ENCODE assay signal across 1 cellular context in genomic region chr2:84817239-84817655, GRCh38.
A peak's percentile ranks its signal among the peaks of the same experiment; 100 is the strongest.
TF ChIP-seq lines count a peak whose summit lies in the region.

No MANE protein-coding gene starts in this region.

TF ChIP-seq in GM12878, 131 proteins besides CTCF, POLR2A, EP300 and RAD21 (continued from another document and continues in another):
- TF ChIP-seq ZBTB33 (IDR thresholded peaks at IDR 0.05) (no peak), TCF3 (IDR thresholded peaks at IDR 0.05; ENCODE audit: borderline replicate concordance, insufficient read depth, low read depth, low read length) (peak; percentile 97), POLR2AphosphoS5 (IDR thresholded peaks at IDR 0.05; ENCODE audit: low read length) (no peak), TCF7 (IDR thresholded peaks at IDR 0.05; ENCODE audit: borderline replicate concordance) (peak; percentile 95), ZNF687 (IDR thresholded peaks at IDR 0.05) (no peak), PRDM15 (CRISPR knock-in tag; IDR thresholded peaks at IDR 0.05) (no peak), E2F8 (IDR thresholded peaks at IDR 0.05; ENCODE audit: low read depth, partially characterized antibody) (no peak), ATF3 (IDR thresholded peaks at IDR 0.05; ENCODE audit: borderline replicate concordance, extremely low read depth, low read depth, low read length) (no peak), NFXL1 (IDR thresholded peaks at IDR 0.05; ENCODE audit: borderline replicate concordance) (no peak), ZBTB4 (CRISPR knock-in tag; IDR thresholded peaks at IDR 0.05) (no peak), FOXK2 (IDR thresholded peaks at IDR 0.05) (no peak), REST (IDR thresholded peaks at IDR 0.05; ENCODE audit: low read depth, low read length) (0 out of 2 replicates have a peak, but pooled peaks have one; percentile 7), MYC (IDR thresholded peaks at IDR 0.05; ENCODE audit: insufficient read depth, insufficient read length, insufficient replicate concordance, low read length, severe bottlenecking) (no peak), CREM (IDR thresholded peaks at IDR 0.05; ENCODE audit: low read depth) (peak; percentile 96), NKRF (conservative IDR thresholded peaks at IDR 0.05) (peak; percentile 79), NFYA (IDR thresholded peaks at IDR 0.05; ENCODE audit: borderline replicate concordance, low read depth, low read length) (no peak), RELA (IDR thresholded peaks at IDR 0.05; ENCODE audit: borderline replicate concordance, partially characterized antibody) (no peak), CREB1 (IDR thresholded peaks at IDR 0.05; ENCODE audit: low read depth) (peak; percentile 33; the same call in 1 of the 2 replicates), HSF1 (IDR thresholded peaks at IDR 0.05; ENCODE audit: low read depth, low read length) (no peak)
